In the genomic region with DNA sequence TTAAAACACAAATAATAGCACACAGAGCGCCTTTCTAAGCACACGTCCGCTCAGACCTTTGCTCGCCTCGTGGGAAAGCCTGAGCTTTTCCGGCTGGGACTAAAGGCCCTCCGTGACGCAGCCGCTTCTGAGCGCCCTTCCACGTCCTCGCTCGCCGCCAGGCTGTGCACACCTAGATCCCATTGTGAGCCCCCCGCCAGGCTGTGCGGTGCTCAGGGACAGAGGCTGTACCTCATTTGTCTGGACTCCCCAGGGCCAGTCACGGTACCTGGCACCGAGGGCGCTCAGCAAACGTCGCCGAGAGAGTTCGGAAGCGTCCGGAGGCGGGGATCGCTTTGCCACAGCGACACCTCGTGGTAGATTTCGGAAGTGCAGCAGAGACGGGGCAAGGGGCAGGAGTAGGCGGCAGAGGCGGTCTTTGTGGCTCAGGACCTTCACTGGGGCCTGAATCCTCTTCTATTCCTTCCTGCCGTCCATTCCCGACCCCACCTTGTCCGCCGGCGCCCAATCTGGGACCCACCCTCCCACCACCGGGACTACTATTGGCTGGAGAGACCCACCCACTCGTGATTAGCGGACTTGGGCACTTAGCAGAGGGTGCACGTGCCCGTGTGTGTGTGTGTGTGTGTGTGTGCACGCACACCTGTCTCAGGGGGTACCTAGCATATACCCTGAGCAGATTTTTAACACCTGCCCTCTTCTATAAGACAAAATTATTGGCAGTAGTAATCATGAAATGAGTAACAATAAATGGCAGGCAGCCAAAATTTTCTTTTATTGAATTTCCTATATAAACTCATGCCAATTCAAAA, we compare ENCODE assay signal across 8 cellular contexts.
DNase-seq lines count a peak whose midpoint lies in the region; ATAC-seq and TF ChIP-seq lines count a peak whose summit lies in the region.

No MANE protein-coding gene starts in this region.

- TF ChIP-seq POLR2A in stomach (IDR thresholded peaks at IDR 0.05) = no peak

- intact Hi-C loops in stomach (cut with DNase I; ENCODE audit: low total_unique reads) = loop anchor here (5.0 kb wide), 1 partner anchor 68 kb away; no protein-coding TSS in a partner anchor

- H3K27me3 ChIP-seq in foreskin keratinocyte (peaks cover 48% of the 10 kb centered on the region), neuron (ENCODE audit: insufficient read depth, low read length) (peaks cover 60% of the 10 kb centered on the region), stomach (peaks cover 0 to 49% (median 4%) of the 10 kb centered on the region in 3 donors)

- DNase-seq in DMS 273 treated with DMSO at 0.1 percent for 48 hours (lab: John Stamatoyannopoulos, UW) = peak; percentile 24
- peak; percentile 54 for DNase-seq in KG1 (lab: John Stamatoyannopoulos, UW)
- DNase-seq in RPMI8226 = peak; percentile 89
- peak; percentile 76 for DNase-seq in activated effector memory CD4-positive, alpha-beta T cell treated with Interleukin-2 at 50 U/mL for 16 hours
- peak in 1 of 2 donors; percentile 39 for DNase-seq in foreskin keratinocyte
- peak; percentile 91 for DNase-seq in stomach

- ATAC-seq in GM21528 (IDR thresholded peaks at IDR 0.05; ENCODE audit: low FRiP score, unreplicated experiment) = peak; percentile 86
- ATAC-seq in foreskin keratinocyte = peak; percentile 84

- no peaks in the 10 kb centered on the region for H3K9me3 ChIP-seq in neuron (ENCODE audit: low read length)
- no peaks in the 10 kb centered on the region for H3K9me3 ChIP-seq in stomach

- H2AFZ ChIP-seq in neuron (ENCODE audit: low read depth, low read length) = no peak overlapping the region

- peak overlapping the region; percentile 35 for H3K4me3 ChIP-seq in neuron (ENCODE audit: low read length)
- peak overlapping the region; percentile 33 to 55 (median 42) for H3K4me3 ChIP-seq in stomach

- H3K4me1 ChIP-seq in foreskin keratinocyte (peaks cover 6% of the 10 kb centered on the region), neuron (ENCODE audit: insufficient read depth, low read length) (peaks cover 13% of the 10 kb centered on the region), stomach (peaks cover 0 to 12% (median 10%) of the 10 kb centered on the region in 4 donors)

- WGBS in stomach, 5 donors = 2 to 3% (median 2%) methylated on average over 32 to 44 of the region's 44 CpGs

- H3K27ac ChIP-seq in foreskin keratinocyte (no peak overlapping the region), stomach (no peak overlapping the region)

- H3K36me3 ChIP-seq in neuron (ENCODE audit: insufficient read depth, low read length) (no peaks in the 10 kb centered on the region), stomach (no peaks in the 10 kb centered on the region)

- TF ChIP-seq CTCF in foreskin keratinocyte (conservative IDR thresholded peaks at IDR 0.05) (peak; percentile 94), stomach (IDR thresholded peaks at IDR 0.05) (peak in 6 of 7 experiments; percentile 97 to 100 (median 99))

- TF ChIP-seq EP300 in stomach (IDR thresholded peaks at IDR 0.05) = no peak
